In genomic region chr4:83326546-83326945, GRCh38 we compare ENCODE assay signal across 19 cellular contexts.
"Had no signal": no experiment of that assay in that cellular context is flagged by ENCODE, and none has a peak within 500 bp of the region (broad histone marks: within the 10 kb centered on the region; RNA-seq: fewer than 3 reads in every experiment).

No MANE protein-coding gene starts in this region.

- DNase-seq: KBM-7, MM.1S, NCI-H1092 treated with DMSO at 0.1 percent for 48 hours, NCI-H1436, NCI-H187, NCI-H2029, NCI-H2081 treated with DMSO at 0.1 percent for 48 hours, NCI-H2171, NCI-H226, NCI-H446, NCI-H510A, NCI-H524 treated with DMSO at 0.1 percent for 48 hours, NCI-H69, NCI-H774, PC-3, SHP77, SK-N-SH had no signal

- H3K9me3 ChIP-seq: SK-N-SH had no signal

- H3K4me2 ChIP-seq: SK-N-SH had no signal

- H3K27ac ChIP-seq: HL-60, RWPE1 had no signal

- H3K9ac ChIP-seq: SK-N-SH had no signal
